25 cellular contexts compared by ENCODE assay signal in the genomic region with DNA sequence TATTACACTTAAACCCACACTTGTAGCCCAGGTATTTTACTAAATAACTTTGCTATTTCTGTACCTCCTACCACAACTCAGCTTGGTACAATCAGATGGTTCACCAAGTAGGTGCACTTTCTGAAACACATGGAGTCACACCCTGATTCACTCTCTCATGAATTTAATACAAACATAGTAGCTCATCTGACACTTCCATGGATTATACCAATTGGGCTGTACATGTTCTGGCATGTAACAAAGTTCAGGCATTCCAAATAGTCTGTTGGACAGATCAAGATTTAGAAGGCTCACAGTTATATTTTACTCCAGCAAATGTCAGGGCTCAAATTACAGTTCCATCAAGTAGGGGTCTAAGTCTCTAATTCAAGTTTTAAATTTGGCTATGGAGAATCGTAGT.
"Had no signal": no experiment of that assay in that cellular context is flagged by ENCODE, and none has a peak within 500 bp of the region (broad histone marks: within the 10 kb centered on the region; RNA-seq: fewer than 3 reads in every experiment).

No MANE protein-coding gene starts in this region.

- ATAC-seq: left ventricle myocardium superior; naive thymus-derived CD4-positive, alpha-beta T cell; pancreas; psoas muscle; right cardiac atrium; stimulated activated naive CD8-positive, alpha-beta T cell treated with anti-CD3 and anti-CD28 coated beads, Interleukin-15, Interleukin-2, amounts not matched to agents 100 U/mL and 50 U/mL, for 24 hours had no signal

- FAIRE-seq: islet of Langerhans, pancreas, urothelium cell line had no signal

- H3K27ac ChIP-seq: colonic mucosa, pancreas, psoas muscle, testis, transverse colon had no signal

- DNase-seq: activated CD4-positive, alpha-beta memory T cell treated with anti-CD3 and anti-CD28 coated beads for 36 hours; activated CD4-positive, alpha-beta T cell treated with anti-CD3 and anti-CD28 coated beads, Interleukin-2, amount 10 ng/mL, durations not matched to agents 24 days and 14 days; activated CD4-positive, CD25-positive, alpha-beta regulatory T cell treated with anti-CD3 and anti-CD28 coated beads, Interleukin-2, amount 50 U/mL, for 72 hours; activated CD8-positive, alpha-beta memory T cell treated with anti-CD3 and anti-CD28 coated beads, Interleukin-2, amount 50 U/mL, for 48 hours; activated gamma-delta T cell; activated naive CD4-positive, alpha-beta T cell treated with anti-CD3 and anti-CD28 coated beads, Interleukin-2, amount 10 ng/mL, durations not matched to agents 7 days and 5 days; activated naive CD8-positive, alpha-beta T cell treated with anti-CD3 and anti-CD28 coated beads, Interleukin-2, amount 10 ng/mL, durations not matched to agents 7 days and 5 days; activated T-cell treated with anti-CD3 and anti-CD28 coated beads, Interleukin-2, amount 50 U/mL, for 24 hours; amniotic stem cell; colonic mucosa; effector CD8-positive, alpha-beta T cell; foreskin melanocyte; left ventricle myocardium superior; naive thymus-derived CD4-positive, alpha-beta T cell; nucleus accumbens; pancreas; psoas muscle; right cardiac atrium; stimulated activated CD4-positive, alpha-beta T cell treated with anti-CD3 and anti-CD28 coated beads, Interleukin-2, amount 100 ng/mL, for 48 hours; stimulated activated naive CD8-positive, alpha-beta T cell treated with anti-CD3 and anti-CD28 coated beads, Interleukin-15, Interleukin-2, amounts not matched to agents 100 U/mL and 50 U/mL, for 24 hours; T-helper 2 cell; testis; transverse colon had no signal

- H3K36me3 ChIP-seq: colonic mucosa, pancreas, transverse colon had no signal

- H3K27me3 ChIP-seq: colonic mucosa, pancreas, testis, transverse colon had no signal

- H3K4me3 ChIP-seq: colonic mucosa, pancreas, psoas muscle, testis, transverse colon had no signal

- H3K9me3 ChIP-seq: colonic mucosa, pancreas, psoas muscle, testis, transverse colon had no signal

- H3K4me1 ChIP-seq: colonic mucosa, pancreas, psoas muscle, testis, transverse colon had no signal
